ENCODE assay signal across 1 cellular context in genomic region chr19:50508850-50509190, GRCh38.
TF ChIP-seq lines count a peak whose summit lies in the region.

No MANE protein-coding gene starts in this region.

TF ChIP-seq in IMR-90, 13 proteins besides CTCF, POLR2A, EP300 and RAD21:
- TF ChIP-seq CEBPB (IDR thresholded peaks at IDR 0.05; ENCODE audit: low read depth, low read length): no peak
- no peak for TF ChIP-seq SMC3 (IDR thresholded peaks at IDR 0.05; ENCODE audit: low read depth, low read length)
- no peak for TF ChIP-seq CHD1 (IDR thresholded peaks at IDR 0.05; ENCODE audit: low read depth, low read length)
- no peak for TF ChIP-seq MXI1 (IDR thresholded peaks at IDR 0.05; ENCODE audit: borderline replicate concordance, low read depth, low read length)
- no peak for TF ChIP-seq MAZ (IDR thresholded peaks at IDR 0.05; ENCODE audit: borderline replicate concordance, low read depth, low read length)
- TF ChIP-seq USF2 (IDR thresholded peaks at IDR 0.05; ENCODE audit: low read depth, low read length): no peak
- no peak for TF ChIP-seq BHLHE40 (IDR thresholded peaks at IDR 0.05; ENCODE audit: low read depth, low read length)
- TF ChIP-seq, protein P1, sequence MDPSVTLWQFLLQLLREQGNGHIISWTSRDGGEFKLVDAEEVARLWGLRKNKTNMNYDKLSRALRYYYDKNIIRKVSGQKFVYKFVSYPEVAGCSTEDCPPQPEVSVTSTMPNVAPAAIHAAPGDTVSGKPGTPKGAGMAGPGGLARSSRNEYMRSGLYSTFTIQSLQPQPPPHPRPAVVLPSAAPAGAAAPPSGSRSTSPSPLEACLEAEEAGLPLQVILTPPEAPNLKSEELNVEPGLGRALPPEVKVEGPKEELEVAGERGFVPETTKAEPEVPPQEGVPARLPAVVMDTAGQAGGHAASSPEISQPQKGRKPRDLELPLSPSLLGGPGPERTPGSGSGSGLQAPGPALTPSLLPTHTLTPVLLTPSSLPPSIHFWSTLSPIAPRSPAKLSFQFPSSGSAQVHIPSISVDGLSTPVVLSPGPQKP (IDR thresholded peaks at IDR 0.05; ENCODE audit: borderline replicate concordance, low read depth, low read length): no peak
- no peak for TF ChIP-seq MAFK (IDR thresholded peaks at IDR 0.05; ENCODE audit: low read depth, low read length)
- TF ChIP-seq RFX5 (IDR thresholded peaks at IDR 0.05; ENCODE audit: low read depth, low read length): no peak
- no peak for TF ChIP-seq FOS (IDR thresholded peaks at IDR 0.05; ENCODE audit: low read depth, low read length)
- TF ChIP-seq RCOR1 (IDR thresholded peaks at IDR 0.05; ENCODE audit: insufficient replicate concordance, low read length): no peak
- no peak for TF ChIP-seq NFE2L2 (IDR thresholded peaks at IDR 0.05; ENCODE audit: low read depth, low read length)
